10 cellular contexts compared by ENCODE assay signal in genomic region chr17:48586355-48586924, GRCh38. TPM values are rescaled to one million over a fixed set of nuclear protein-coding genes. Genes with fewer than 3 reads are reported as not detected.
DNase-seq lines count a peak whose midpoint lies in the region; ATAC-seq and TF ChIP-seq lines count a peak whose summit lies in the region.
"Had no signal": no experiment of that assay in that cellular context is flagged by ENCODE, and none has a peak within 500 bp of the region (broad histone marks: within the 10 kb centered on the region; RNA-seq: fewer than 3 reads in every experiment).

No MANE protein-coding gene starts in this region.

- DNase-seq in activated naive CD4-positive, alpha-beta T cell treated with Interleukin-2 at 50 U/mL for 16 hours, result peak; percentile 52
- no peak for DNase-seq in activated naive CD4-positive, alpha-beta T cell treated with anti-CD3 and anti-CD28 coated beads, Interleukin-2, amount 50 U/mL, for 72 hours (ENCODE audit: low spot score in 2 of 2)
- no peak for DNase-seq in activated T-helper 1 cell treated with anti-CD3 and anti-CD28 coated beads, Interleukin-12 subunit alpha, Interleukin-12 subunit beta, Interleukin-2, Interleukin-4 antibody, amounts not matched to agents 30 ng/mL and 10 ng/mL and 1 ng/mL, durations not matched to agents 14 hours and 24 hours and 36 hours (ENCODE audit: low spot score)
- DNase-seq in left kidney (ENCODE audit: low read depth, low spot score) (peak; percentile 78), upper lobe of left lung (peak in 1 of 2 donors; percentile 87), D341Med (ENCODE audit: low spot score) (no peak)
- DNase-seq: caudate nucleus, NCI-H1048 had no signal

- H3K36me3 ChIP-seq in upper lobe of left lung, result no peaks in the 10 kb centered on the region

- no peaks in the 10 kb centered on the region for H3K9me3 ChIP-seq in upper lobe of left lung

- peaks cover 0 to 4% of the 10 kb centered on the region in 2 donors for H3K36me3 Mint-ChIP-seq in activated naive CD4-positive, alpha-beta T cell treated with anti-CD3 and anti-CD28 coated beads, Interleukin-2, amount 50 U/mL, for 72 hours
- peaks cover 8% of the 10 kb centered on the region for H3K36me3 Mint-ChIP-seq in activated T-helper 1 cell treated with anti-CD3 and anti-CD28 coated beads, Interleukin-12 subunit alpha, Interleukin-12 subunit beta, Interleukin-2, Interleukin-4 antibody, amounts not matched to agents 30 ng/mL and 10 ng/mL and 1 ng/mL, durations not matched to agents 14 hours and 24 hours and 36 hours (ENCODE audit: low read depth)

- peaks cover 69% of the 10 kb centered on the region for H3K27me3 Mint-ChIP-seq in activated T-helper 1 cell treated with anti-CD3 and anti-CD28 coated beads, Interleukin-12 subunit alpha, Interleukin-12 subunit beta, Interleukin-2, Interleukin-4 antibody, amounts not matched to agents 30 ng/mL and 10 ng/mL and 1 ng/mL, durations not matched to agents 14 hours and 24 hours and 36 hours (ENCODE audit: insufficient read depth)

- intact Hi-C loops in activated T-helper 1 cell treated with anti-CD3 and anti-CD28 coated beads, Interleukin-12 subunit alpha, Interleukin-12 subunit beta, Interleukin-2, Interleukin-4 antibody, amounts not matched to agents 30 ng/mL and 10 ng/mL and 1 ng/mL, durations not matched to agents 14 hours and 24 hours and 36 hours (cut with micrococcal nuclease), result no loop called here

- no peak for ATAC-seq in activated naive CD4-positive, alpha-beta T cell treated with anti-CD3 and anti-CD28 coated beads, Interleukin-2, amount 50 U/mL, for 72 hours
- ATAC-seq in upper lobe of left lung (ENCODE audit: low FRiP score in 2 of 2) (peak in 1 of 2 donors; percentile 43), GM18520 (IDR thresholded peaks at IDR 0.05; ENCODE audit: unreplicated experiment) (no peak), GM21515 (IDR thresholded peaks at IDR 0.05; ENCODE audit: unreplicated experiment) (no peak)

- peak overlapping the region; percentile 85 for H3K4me3 Mint-ChIP-seq in activated T-helper 1 cell treated with anti-CD3 and anti-CD28 coated beads, Interleukin-12 subunit alpha, Interleukin-12 subunit beta, Interleukin-2, Interleukin-4 antibody, amounts not matched to agents 30 ng/mL and 10 ng/mL and 1 ng/mL, durations not matched to agents 14 hours and 24 hours and 36 hours

- peaks cover 32 to 49% (median 35%) of the 10 kb centered on the region in 4 donors for H3K4me1 ChIP-seq in upper lobe of left lung

- no peak for TF ChIP-seq CTCF in upper lobe of left lung (IDR thresholded peaks at IDR 0.05)

- peak overlapping the region; percentile 66 to 90 (median 90) for H3K27ac ChIP-seq in upper lobe of left lung

- H3K9me3 Mint-ChIP-seq in activated naive CD4-positive, alpha-beta T cell treated with anti-CD3 and anti-CD28 coated beads, Interleukin-2, amount 50 U/mL, for 72 hours, result no peaks in the 10 kb centered on the region
- H3K9me3 Mint-ChIP-seq in activated T-helper 1 cell treated with anti-CD3 and anti-CD28 coated beads, Interleukin-12 subunit alpha, Interleukin-12 subunit beta, Interleukin-2, Interleukin-4 antibody, amounts not matched to agents 30 ng/mL and 10 ng/mL and 1 ng/mL, durations not matched to agents 14 hours and 24 hours and 36 hours, result no peaks in the 10 kb centered on the region

- peaks cover 75% of the 10 kb centered on the region for H3K4me1 Mint-ChIP-seq in activated T-helper 1 cell treated with anti-CD3 and anti-CD28 coated beads, Interleukin-12 subunit alpha, Interleukin-12 subunit beta, Interleukin-2, Interleukin-4 antibody, amounts not matched to agents 30 ng/mL and 10 ng/mL and 1 ng/mL, durations not matched to agents 14 hours and 24 hours and 36 hours (ENCODE audit: low read depth)

- WGBS in upper lobe of left lung, 2 donors, result 12 to 18% methylated on average over 18 to 29 of the region's 29 CpGs

- no peak overlapping the region for H3K27ac Mint-ChIP-seq in activated naive CD4-positive, alpha-beta T cell treated with anti-CD3 and anti-CD28 coated beads, Interleukin-2, amount 50 U/mL, for 72 hours
- H3K27ac Mint-ChIP-seq in activated T-helper 1 cell treated with anti-CD3 and anti-CD28 coated beads, Interleukin-12 subunit alpha, Interleukin-12 subunit beta, Interleukin-2, Interleukin-4 antibody, amounts not matched to agents 30 ng/mL and 10 ng/mL and 1 ng/mL, durations not matched to agents 14 hours and 24 hours and 36 hours, result peak overlapping the region; percentile 73

- peak overlapping the region in 3 of 4 donors; percentile 48 to 61 (median 54) for H3K4me3 ChIP-seq in upper lobe of left lung

- TF ChIP-seq POLR2A in upper lobe of left lung (IDR thresholded peaks at IDR 0.05), result no peak

- peaks cover 0 to 50% (median 21%) of the 10 kb centered on the region in 4 donors for H3K27me3 ChIP-seq in upper lobe of left lung

- TF ChIP-seq EP300 in upper lobe of left lung (IDR thresholded peaks at IDR 0.05), result no peak

RNA-seq across cellular contexts. Expression of gene HOXB3, which starts 3.6 kb away (rescaled TPM):
- total RNA-seq in activated naive CD4-positive, alpha-beta T cell treated with anti-CD3 and anti-CD28 coated beads, Interleukin-2, amount 50 U/mL, for 72 hours, result 1 to 10 TPM; 1.6 to 3.1 TPM
- 2.5 and 2.8 TPM in 2 replicates for total RNA-seq in activated T-helper 1 cell treated with anti-CD3 and anti-CD28 coated beads, Interleukin-12 subunit alpha, Interleukin-12 subunit beta, Interleukin-2, Interleukin-4 antibody, amounts not matched to agents 30 ng/mL and 10 ng/mL and 1 ng/mL, durations not matched to agents 14 hours and 24 hours and 36 hours
- 10 to 100 TPM in 2 of 6 donors, 1 to 10 TPM in 4; 2.9 to 12.6 (median 7.9) TPM for total RNA-seq in upper lobe of left lung

RNA-seq across cellular contexts. Expression of gene HOXB5, which starts 7.1 kb away (rescaled TPM):
- not detected for total RNA-seq in activated naive CD4-positive, alpha-beta T cell treated with anti-CD3 and anti-CD28 coated beads, Interleukin-2, amount 50 U/mL, for 72 hours
- 0.10 TPM in 1 of 2 replicates, not detected in the other for total RNA-seq in activated T-helper 1 cell treated with anti-CD3 and anti-CD28 coated beads, Interleukin-12 subunit alpha, Interleukin-12 subunit beta, Interleukin-2, Interleukin-4 antibody, amounts not matched to agents 30 ng/mL and 10 ng/mL and 1 ng/mL, durations not matched to agents 14 hours and 24 hours and 36 hours
- 1 to 10 TPM in 4 of 6 donors, under 1 TPM in 2; 0.39 to 5.0 (median 1.5) TPM for total RNA-seq in upper lobe of left lung

RNA-seq across cellular contexts. Expression of gene HOXB4, which starts 8.3 kb away (rescaled TPM):
- total RNA-seq in activated naive CD4-positive, alpha-beta T cell treated with anti-CD3 and anti-CD28 coated beads, Interleukin-2, amount 50 U/mL, for 72 hours, result 1 to 10 TPM in 1 of 2 donors, under 1 TPM in 1; 0.89 to 3.0 TPM
- 3.8 and 4.2 TPM in 2 replicates for total RNA-seq in activated T-helper 1 cell treated with anti-CD3 and anti-CD28 coated beads, Interleukin-12 subunit alpha, Interleukin-12 subunit beta, Interleukin-2, Interleukin-4 antibody, amounts not matched to agents 30 ng/mL and 10 ng/mL and 1 ng/mL, durations not matched to agents 14 hours and 24 hours and 36 hours
- 1 to 10 TPM in 4 of 6 donors, under 1 TPM in 2; 0.61 to 5.6 (median 2.0) TPM for total RNA-seq in upper lobe of left lung

RNA-seq across cellular contexts. Expression of gene HOXB6, which starts 18.3 kb away (rescaled TPM):
- total RNA-seq in activated naive CD4-positive, alpha-beta T cell treated with anti-CD3 and anti-CD28 coated beads, Interleukin-2, amount 50 U/mL, for 72 hours, result under 1 TPM in 1 of 2 donors, not detected in 1; 0.16 TPM
- total RNA-seq in activated T-helper 1 cell treated with anti-CD3 and anti-CD28 coated beads, Interleukin-12 subunit alpha, Interleukin-12 subunit beta, Interleukin-2, Interleukin-4 antibody, amounts not matched to agents 30 ng/mL and 10 ng/mL and 1 ng/mL, durations not matched to agents 14 hours and 24 hours and 36 hours, result 0.71 and 0.99 TPM in 2 replicates
- total RNA-seq in upper lobe of left lung, result 10 to 100 TPM in 2 of 6 donors, 1 to 10 TPM in 4; 1.1 to 11.3 (median 7.0) TPM

RNA-seq across cellular contexts. Expression of gene HOXB7, which starts 24.4 kb away (rescaled TPM):
- total RNA-seq in activated naive CD4-positive, alpha-beta T cell treated with anti-CD3 and anti-CD28 coated beads, Interleukin-2, amount 50 U/mL, for 72 hours, result 1 to 10 TPM in 1 of 2 donors, not detected in 1; 1.1 TPM
- 0.49 and 0.51 TPM in 2 replicates for total RNA-seq in activated T-helper 1 cell treated with anti-CD3 and anti-CD28 coated beads, Interleukin-12 subunit alpha, Interleukin-12 subunit beta, Interleukin-2, Interleukin-4 antibody, amounts not matched to agents 30 ng/mL and 10 ng/mL and 1 ng/mL, durations not matched to agents 14 hours and 24 hours and 36 hours
- total RNA-seq in upper lobe of left lung, result 1 to 10 TPM in 5 of 6 donors, not detected in 1; 1.1 to 3.7 (median 1.3) TPM

Comparison
In these comparisons a context has a peak if more than half of its experiments do, and no peak if none do; other contexts are left out.
1. DNase-seq: peak in activated naive CD4-positive, alpha-beta T cell treated with Interleukin-2 at 50 U/mL for 16 hours (single experiment) and left kidney (single experiment); none in activated naive CD4-positive, alpha-beta T cell treated with anti-CD3 and anti-CD28 coated beads, Interleukin-2, amount 50 U/mL, for 72 hours (0 of 2), activated T-helper 1 cell treated with anti-CD3 and anti-CD28 coated beads, Interleukin-12 subunit alpha, Interleukin-12 subunit beta, Interleukin-2, Interleukin-4 antibody, amounts not matched to agents 30 ng/mL and 10 ng/mL and 1 ng/mL, durations not matched to agents 14 hours and 24 hours and 36 hours (single experiment) and D341Med (single experiment).